2 cellular contexts compared by ENCODE assay signal in genomic region chr4:172997851-172998250, GRCh38.
TF ChIP-seq lines count a peak whose summit lies in the region.

No MANE protein-coding gene starts in this region.

TF ChIP-seq in HCT116, 20 proteins besides CTCF, POLR2A, EP300 and RAD21:
- TF ChIP-seq CBX3 (IDR thresholded peaks at IDR 0.05; ENCODE audit: low read depth): no peak
- no peak for TF ChIP-seq YY1 (IDR thresholded peaks at IDR 0.05; ENCODE audit: extremely low read depth, insufficient replicate concordance, low read depth, low read length)
- TF ChIP-seq REST (IDR thresholded peaks at IDR 0.05; ENCODE audit: low read depth): no peak
- no peak for TF ChIP-seq EGR1 (IDR thresholded peaks at IDR 0.05; ENCODE audit: low read depth)
- TF ChIP-seq MAX (IDR thresholded peaks at IDR 0.05): no peak
TF ChIP-seq in HCT116: peak in this region for 0.

TF ChIP-seq in GM23338, 12 proteins besides CTCF, POLR2A, EP300 and RAD21:
- TF ChIP-seq JUNB (IDR thresholded peaks at IDR 0.05; ENCODE audit: unreplicated experiment): no peak
- TF ChIP-seq ZNF331 (CRISPR knock-in tag; IDR thresholded peaks at IDR 0.05; ENCODE audit: low read depth): no peak
- TF ChIP-seq POLR2AphosphoS5 (IDR thresholded peaks at IDR 0.05; ENCODE audit: low read depth): no peak
- no peak for TF ChIP-seq EZH2phosphoT487 (IDR thresholded peaks at IDR 0.05; ENCODE audit: unreplicated experiment)
- no peak for TF ChIP-seq NANOG (IDR thresholded peaks at IDR 0.05; ENCODE audit: borderline replicate concordance)
- no peak for TF ChIP-seq STAT1 (IDR thresholded peaks at IDR 0.05; ENCODE audit: unreplicated experiment)
- no peak for TF ChIP-seq CREB1 (CRISPR knock-in tag; IDR thresholded peaks at IDR 0.05; ENCODE audit: low read depth)
- TF ChIP-seq ZNF462 (CRISPR knock-in tag; IDR thresholded peaks at IDR 0.05): no peak
- no peak for TF ChIP-seq EZH2 (IDR thresholded peaks at IDR 0.05; ENCODE audit: low read depth, unreplicated experiment)
- TF ChIP-seq ETS1 (IDR thresholded peaks at IDR 0.05): no peak
- TF ChIP-seq REST (IDR thresholded peaks at IDR 0.05; ENCODE audit: unreplicated experiment): no peak
- no peak for TF ChIP-seq ZNF114 (CRISPR knock-in tag; IDR thresholded peaks at IDR 0.05)
